Comparison of ENCODE assay signal across 1 cellular context in genomic region chr2:239349448-239350135, GRCh38.
TF ChIP-seq lines count a peak whose summit lies in the region.

No MANE protein-coding gene starts in this region.

TF ChIP-seq in H1, 55 proteins besides CTCF, POLR2A, EP300 and RAD21 (continued from another document):
- TF ChIP-seq E2F6 (IDR thresholded peaks at IDR 0.05) (no peak), JUN (IDR thresholded peaks at IDR 0.05; ENCODE audit: low read depth, low read length) (no peak), TCF12 (IDR thresholded peaks at IDR 0.05; ENCODE audit: low read depth, low read length) (no peak), RBBP5 (IDR thresholded peaks at IDR 0.05; ENCODE audit: borderline replicate concordance, low read depth, low read length) (no peak), TAF1 (IDR thresholded peaks at IDR 0.05; ENCODE audit: low read depth, low read length) (no peak), POU5F1 (IDR thresholded peaks at IDR 0.05; ENCODE audit: low read depth, low read length) (no peak), MAX (IDR thresholded peaks at IDR 0.05) (no peak), RXRA (IDR thresholded peaks at IDR 0.05; ENCODE audit: insufficient read depth, low read depth, low read length) (no peak), SP2 (IDR thresholded peaks at IDR 0.05; ENCODE audit: low read length) (no peak), TAF7 (optimal IDR thresholded peaks at IDR 0.05; ENCODE audit: borderline replicate concordance, low read depth, low read length) (no peak), POLR2AphosphoS5 (IDR thresholded peaks at IDR 0.05; ENCODE audit: low read depth, low read length) (no peak), TBP (IDR thresholded peaks at IDR 0.05; ENCODE audit: low read depth, low read length) (no peak), JUND (IDR thresholded peaks at IDR 0.05; ENCODE audit: low read length) (no peak), RNF2 (IDR thresholded peaks at IDR 0.05; ENCODE audit: borderline replicate concordance, low read depth, low read length, missing control alignments, poor library complexity, severe bottlenecking) (no peak)
TF ChIP-seq in H1: peak in this region for 0.
